In genomic region chr14:49853158-49853477, GRCh38 we compare ENCODE assay signal across 8 cellular contexts. TPM values are rescaled to one million over a fixed set of nuclear protein-coding genes. Genes with fewer than 3 reads are reported as not detected.
A peak's percentile ranks its signal among the peaks of the same experiment; 100 is the strongest.
DNase-seq lines count a peak whose midpoint lies in the region; ATAC-seq and TF ChIP-seq lines count a peak whose summit lies in the region.

No MANE protein-coding gene starts in this region.

- no peak overlapping the region for H4K8ac ChIP-seq in H9 (replicated peaks; ENCODE audit: insufficient read length, low read depth, low read length)

- H3K14ac ChIP-seq in H9 (ENCODE audit: insufficient read depth, low read length), result no peak overlapping the region

- H3K56ac ChIP-seq in H9 (ENCODE audit: insufficient read length, low read depth, low read length), result no peak overlapping the region

- DNase-seq in H9 (no peak), left ventricle myocardium inferior (no peak), NCI-H1694 (lab: John Stamatoyannopoulos, UW) (no peak), pons (ENCODE audit: low spot score) (no peak), KG1 (lab: John Stamatoyannopoulos, UW) (no peak)
- no peak for DNase-seq in stimulated activated effector memory CD8-positive, alpha-beta T cell treated with anti-CD3 and anti-CD28 coated beads, Interleukin-12 subunit alpha, Interleukin-12 subunit beta, amount 100 ng/mL, for 72 hours (ENCODE audit: low spot score in 2 of 2)

- H3K27ac Mint-ChIP-seq in H9, result peak overlapping the region in 2 of 3 experiments; percentile 95 to 100; a peak in 3 of 7 replicates
- H3K27ac Mint-ChIP-seq in stimulated activated effector memory CD8-positive, alpha-beta T cell treated with anti-CD3 and anti-CD28 coated beads, Interleukin-12 subunit alpha, Interleukin-12 subunit beta, amount 100 ng/mL, for 72 hours, result peak overlapping the region; percentile 99

- no peak overlapping the region for H2BK120ac ChIP-seq in H9 (ENCODE audit: low read depth, low read length, poor library complexity, severe bottlenecking)

- peak overlapping the region; percentile 77 for H3K4me3 ChIP-seq in left ventricle myocardium inferior

- no peak overlapping the region for H3T11ph ChIP-seq in H9 (ENCODE audit: low read length)

- no peaks in the 10 kb centered on the region for H3K4me1 ChIP-seq in H9 (ENCODE audit: insufficient read depth, low read length)
- peaks cover 37% of the 10 kb centered on the region for H3K4me1 ChIP-seq in left ventricle myocardium inferior

- peak overlapping the region; percentile 86 for H3K27ac ChIP-seq in C4-2B
- no peak overlapping the region for H3K27ac ChIP-seq in H9 (ENCODE audit: insufficient read length, low read depth, low read length)
- H3K27ac ChIP-seq in VCaP, result peak overlapping the region; percentile 91
- peak overlapping the region; percentile 89 for H3K27ac ChIP-seq in left ventricle myocardium inferior (replicated peaks)

- H3K27me3 ChIP-seq in H9 (ENCODE audit: insufficient read depth, low read length) (no peaks in the 10 kb centered on the region), left ventricle myocardium inferior (ENCODE audit: low read depth) (no peaks in the 10 kb centered on the region)

- peak; percentile 66 for TF ChIP-seq CTCF in C4-2B (conservative IDR thresholded peaks at IDR 0.05)
- TF ChIP-seq CTCF in H9 (conservative IDR thresholded peaks at IDR 0.05), result no peak; the same call in 2 of the 3 replicates
- peak; percentile 2; the same call in 1 of the 2 replicates for TF ChIP-seq CTCF in VCaP (conservative IDR thresholded peaks at IDR 0.05)
- TF ChIP-seq CTCF in left ventricle myocardium inferior (IDR thresholded peaks at IDR 0.05; ENCODE audit: borderline replicate concordance), result no peak

- peak overlapping the region; percentile 42 for H2AFZ ChIP-seq in H9 (ENCODE audit: low read length)

- H3K79me1 ChIP-seq in H9 (ENCODE audit: insufficient read depth, low read depth, low read length, poor library complexity, severe bottlenecking), result no peaks in the 10 kb centered on the region

- H3K9me3 ChIP-seq in H9 (ENCODE audit: control insufficient read depth, low read depth, low read length) (no peaks in the 10 kb centered on the region), left ventricle myocardium inferior (replicated peaks) (no peaks in the 10 kb centered on the region)

- H2BK15ac ChIP-seq in H9 (ENCODE audit: low read depth, low read length), result no peak overlapping the region

- no peak overlapping the region for H3K23ac ChIP-seq in H9 (ENCODE audit: insufficient read length, low read depth, low read length)

- H3K4me2 ChIP-seq in H9 (ENCODE audit: insufficient read depth, insufficient read length, low read length), result peak overlapping the region; percentile 50

- H3K9me3 Mint-ChIP-seq in H9, result no peaks in the 10 kb centered on the region; a peak in 2 of 5 replicates
- H3K9me3 Mint-ChIP-seq in stimulated activated effector memory CD8-positive, alpha-beta T cell treated with anti-CD3 and anti-CD28 coated beads, Interleukin-12 subunit alpha, Interleukin-12 subunit beta, amount 100 ng/mL, for 72 hours, result no peaks in the 10 kb centered on the region

- intact Hi-C loops in left ventricle myocardium inferior (cut with micrococcal nuclease), result no loop called here

- no peak overlapping the region for H3K9ac ChIP-seq in H9 (ENCODE audit: extremely low read depth, insufficient read length, low read length)

- no peak overlapping the region for H4K91ac ChIP-seq in H9 (ENCODE audit: insufficient read length, low read depth, low read length)

- WGBS in H9 (ENCODE audit: extremely low coverage, insufficient read length, low lambda C conversion rate), result no CpG with 5 or more reads among the region's 14 CpGs

- H2BK20ac ChIP-seq in H9 (ENCODE audit: low read depth, low read length, poor library complexity, severe bottlenecking), result no peak overlapping the region

- peaks cover 4% of the 10 kb centered on the region; the same call in 1 of the 2 replicates for H3K79me2 ChIP-seq in H9 (ENCODE audit: insufficient read depth, low read length)

- H3K4me3 Mint-ChIP-seq in H9, result peak overlapping the region; percentile 97 to 98
- H3K4me3 Mint-ChIP-seq in stimulated activated effector memory CD8-positive, alpha-beta T cell treated with anti-CD3 and anti-CD28 coated beads, Interleukin-12 subunit alpha, Interleukin-12 subunit beta, amount 100 ng/mL, for 72 hours, result peak overlapping the region; percentile 97

- peaks cover 12 to 23% (median 18%) of the 10 kb centered on the region in 3 experiments for H3K36me3 Mint-ChIP-seq in H9 (ENCODE audit: insufficient read depth in 1 of 3, low read depth in 3 of 3)
- peaks cover 50% of the 10 kb centered on the region for H3K36me3 Mint-ChIP-seq in stimulated activated effector memory CD8-positive, alpha-beta T cell treated with anti-CD3 and anti-CD28 coated beads, Interleukin-12 subunit alpha, Interleukin-12 subunit beta, amount 100 ng/mL, for 72 hours

- H2BK5ac ChIP-seq in H9 (ENCODE audit: insufficient read length, low read length), result no peak overlapping the region

- H3K4me1 Mint-ChIP-seq in H9, result peaks cover 8 to 11% of the 10 kb centered on the region in 2 experiments
- peaks cover 50% of the 10 kb centered on the region for H3K4me1 Mint-ChIP-seq in stimulated activated effector memory CD8-positive, alpha-beta T cell treated with anti-CD3 and anti-CD28 coated beads, Interleukin-12 subunit alpha, Interleukin-12 subunit beta, amount 100 ng/mL, for 72 hours

- H3K36me3 ChIP-seq in left ventricle myocardium inferior, result peaks cover 25% of the 10 kb centered on the region

- no peak overlapping the region for H4K5ac ChIP-seq in H9 (ENCODE audit: insufficient read length, low read depth, low read length)

- no peak overlapping the region for H3K18ac ChIP-seq in H9 (ENCODE audit: insufficient read length, low read depth, low read length)

- ATAC-seq in stimulated activated effector memory CD8-positive, alpha-beta T cell treated with anti-CD3 and anti-CD28 coated beads, Interleukin-12 subunit alpha, Interleukin-12 subunit beta, amount 100 ng/mL, for 72 hours, result peak; percentile 22

- H3K4ac ChIP-seq in H9 (ENCODE audit: low read depth, low read length), result no peak overlapping the region

- H4K20me1 ChIP-seq in H9 (ENCODE audit: control insufficient read depth, insufficient read depth, insufficient read length), result no peaks in the 10 kb centered on the region

- H3K23me2 ChIP-seq in H9 (ENCODE audit: insufficient read length, low read depth, low read length, poor library complexity, severe bottlenecking), result no peaks in the 10 kb centered on the region

- no peak overlapping the region for H2AK5ac ChIP-seq in H9 (ENCODE audit: insufficient read length, low read length)

- no peak overlapping the region for H2BK12ac ChIP-seq in H9 (ENCODE audit: insufficient read length, low read depth, low read length)

- peaks cover 4% of the 10 kb centered on the region; the same call in 1 of the 2 replicates for H3K27me3 Mint-ChIP-seq in H9 (ENCODE audit: low read depth)

RNA-seq across cellular contexts. Expression of gene NEMF, which starts 0.5 kb away (rescaled TPM):
- 54.3 and 57.4 TPM in 2 replicates for total RNA-seq in H9 (2021)
- 52.7 TPM for total RNA-seq in left ventricle myocardium inferior

RNA-seq across cellular contexts. Expression of gene ARF6, which starts 39.8 kb away (rescaled TPM):
- total RNA-seq in H9 (2021) (49.2 and 51.0 TPM in 2 replicates), left ventricle myocardium inferior (24.4 TPM)

Comparison
In these comparisons a context has a peak if more than half of its experiments do, and no peak if none do; other contexts are left out.
1. CTCF ChIP-seq: peak in C4-2B (single experiment) and VCaP (single experiment); none in H9 (single experiment) and left ventricle myocardium inferior (single experiment).